ENCODE assay signal across 8 cellular contexts in the genomic region with DNA sequence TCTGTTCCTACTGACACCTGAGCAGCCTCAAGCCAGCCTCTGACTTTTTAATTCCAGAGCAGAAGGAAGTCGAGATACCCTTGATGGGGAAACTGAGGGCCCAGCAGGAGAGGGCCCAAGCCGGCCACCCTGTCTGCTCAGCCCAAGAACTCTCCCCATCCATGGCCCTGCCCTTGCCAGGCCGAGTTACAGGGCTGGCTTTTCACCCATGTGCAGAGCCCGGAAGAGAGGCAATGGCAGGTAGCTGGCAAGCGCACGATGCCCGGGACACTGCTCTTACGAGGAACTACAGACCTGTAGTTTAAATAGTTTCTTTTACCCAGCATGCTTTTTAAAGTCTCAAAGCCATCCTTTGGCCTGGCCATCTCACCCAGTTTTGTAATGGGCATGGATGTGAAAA.
"Had no signal": no experiment of that assay in that cellular context is flagged by ENCODE, and none has a peak within 500 bp of the region (broad histone marks: within the 10 kb centered on the region; RNA-seq: fewer than 3 reads in every experiment).

No MANE protein-coding gene starts in this region.

- H3K27ac ChIP-seq: GM23248 had no signal

- DNase-seq: GM23248, GOT3, H9, HCEC 1CT, IMR-90, KG1 had no signal

- H3K9ac ChIP-seq: GM23248 had no signal

- H3K4me3 ChIP-seq: GM23248, K562 had no signal

- FAIRE-seq: HTR-8/SVneo, K562 had no signal

- H3K4me3 Mint-ChIP-seq: H9 had no signal

- H3K27ac Mint-ChIP-seq: H9 had no signal
